Comparison of ENCODE assay signal across 1 cellular context in the genomic region with DNA sequence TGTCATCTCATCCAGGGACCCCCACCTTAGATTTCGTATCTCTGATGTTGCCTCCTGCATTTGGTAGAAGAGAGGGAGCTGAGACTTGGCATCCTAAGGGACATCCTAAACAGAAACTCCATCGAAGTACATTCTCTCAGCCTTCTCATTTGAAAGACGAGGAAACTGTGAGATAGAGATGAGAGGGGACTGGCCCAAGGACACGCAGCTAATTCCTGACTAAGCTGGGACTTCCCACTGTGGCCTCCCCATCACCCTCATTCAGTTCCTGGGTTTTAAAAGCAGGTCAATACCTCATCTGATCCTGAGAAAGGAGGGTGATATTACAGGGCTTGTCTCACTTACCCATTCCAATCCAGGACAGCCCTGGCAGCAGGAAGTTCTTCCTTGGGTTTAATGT.
TF ChIP-seq lines count a peak whose summit lies in the region.

No MANE protein-coding gene starts in this region.

TF ChIP-seq in GM12878, 131 proteins besides CTCF, POLR2A, EP300 and RAD21:
- no peak for TF ChIP-seq GABPA (IDR thresholded peaks at IDR 0.05; ENCODE audit: low read depth)
- no peak for TF ChIP-seq BRCA1 (IDR thresholded peaks at IDR 0.05; ENCODE audit: low read depth, low read length)
- no peak for TF ChIP-seq SMAD1 (IDR thresholded peaks at IDR 0.05; ENCODE audit: low read depth, partially characterized antibody)
- TF ChIP-seq CBFB (IDR thresholded peaks at IDR 0.05; ENCODE audit: low read depth), result no peak
- no peak for TF ChIP-seq CREM (IDR thresholded peaks at IDR 0.05; ENCODE audit: low read depth)
- TF ChIP-seq KLF5 (IDR thresholded peaks at IDR 0.05; ENCODE audit: partially characterized antibody), result no peak
- TF ChIP-seq JUNB (IDR thresholded peaks at IDR 0.05), result no peak
- no peak for TF ChIP-seq RFX5 (IDR thresholded peaks at IDR 0.05; ENCODE audit: low read depth, low read length)
- no peak for TF ChIP-seq POU2F2 (IDR thresholded peaks at IDR 0.05; ENCODE audit: borderline replicate concordance, low read depth, low read length)
- TF ChIP-seq IRF4 (IDR thresholded peaks at IDR 0.05; ENCODE audit: low read depth, low read length), result no peak
- no peak for TF ChIP-seq LARP7 (IDR thresholded peaks at IDR 0.05)
- no peak for TF ChIP-seq HDGF (IDR thresholded peaks at IDR 0.05)
- no peak for TF ChIP-seq NR2F1 (conservative IDR thresholded peaks at IDR 0.05)
- no peak for TF ChIP-seq HCFC1 (IDR thresholded peaks at IDR 0.05; ENCODE audit: low read length)
- TF ChIP-seq CHD1 (IDR thresholded peaks at IDR 0.05; ENCODE audit: low read depth, low read length), result no peak
- TF ChIP-seq TARDBP (IDR thresholded peaks at IDR 0.05; ENCODE audit: borderline replicate concordance), result no peak
- TF ChIP-seq NFXL1 (IDR thresholded peaks at IDR 0.05; ENCODE audit: borderline replicate concordance), result no peak
